In genomic region chr2:45162711-45163110, GRCh38 we compare ENCODE assay signal across 37 cellular contexts.
"Had no signal": no experiment of that assay in that cellular context is flagged by ENCODE, and none has a peak within 500 bp of the region (broad histone marks: within the 10 kb centered on the region; RNA-seq: fewer than 3 reads in every experiment).

No MANE protein-coding gene starts in this region.

- H3K4me3 Mint-ChIP-seq: activated CD4-positive, alpha-beta memory T cell treated with anti-CD3 and anti-CD28 coated beads, Interleukin-2, amount 10 ng/mL, durations not matched to agents 7 days and 5 days; activated CD4-positive, alpha-beta T cell treated with anti-CD3 and anti-CD28 coated beads for 36 hours; activated CD4-positive, alpha-beta T cell treated with anti-CD3 and anti-CD28 coated beads, Interleukin-2, amount 10 ng/mL, durations not matched to agents 7 days and 5 days; activated naive CD4-positive, alpha-beta T cell treated with anti-CD3 and anti-CD28 coated beads for 36 hours; activated naive CD8-positive, alpha-beta T cell treated with anti-CD3 and anti-CD28 coated beads for 36 hours; activated T-cell treated with anti-CD3 and anti-CD28 coated beads, Interleukin-2, amount 50 U/mL, for 4 hours; activated T-cell treated with anti-CD3 and anti-CD28 coated beads, Interleukin-2, amount 50 U/mL, for 72 hours; activated T-helper 1 cell treated with anti-CD3 and anti-CD28 coated beads, Interleukin-12 subunit alpha, Interleukin-12 subunit beta, Interleukin-2, Interleukin-4 antibody, amounts not matched to agents 30 ng/mL and 10 ng/mL and 1 ng/mL, durations not matched to agents 14 hours and 24 hours and 36 hours; activated T-helper 17 cell treated with anti-CD3 and anti-CD28 coated beads, Interleukin-2, amount 50 U/mL, for 72 hours; T-helper 1 cell treated with Interleukin-12 subunit alpha and Interleukin-12 subunit beta and Interleukin-4 antibody, amounts not matched to agents 30 μg/mL and 1 μg/mL, for 36 hours; T-helper 2 cell treated with Interferon-gamma antibody and Interleukin-4, amounts not matched to agents 5 μg/mL and 100 μg/mL, for 36 hours; WTC11 had no signal

- H3K4me1 Mint-ChIP-seq: activated CD4-positive, alpha-beta memory T cell treated with anti-CD3 and anti-CD28 coated beads, Interleukin-2, amount 10 ng/mL, durations not matched to agents 7 days and 5 days; activated CD4-positive, alpha-beta T cell treated with anti-CD3 and anti-CD28 coated beads for 36 hours; activated CD4-positive, alpha-beta T cell treated with anti-CD3 and anti-CD28 coated beads, Interleukin-2, amount 10 ng/mL, durations not matched to agents 7 days and 5 days; activated naive CD8-positive, alpha-beta T cell treated with anti-CD3 and anti-CD28 coated beads for 36 hours; activated T-helper 17 cell treated with anti-CD3 and anti-CD28 coated beads, Interleukin-2, amount 50 U/mL, for 72 hours had no signal

- H3K9me3 ChIP-seq: adrenal gland, body of pancreas, breast epithelium had no signal

- H3K27ac ChIP-seq: adrenal gland, body of pancreas, brain microvascular endothelial cell, breast epithelium, VCaP had no signal

- DNase-seq: activated CD4-positive, alpha-beta memory T cell treated with anti-CD3 and anti-CD28 coated beads, Interleukin-2, amount 10 ng/mL, durations not matched to agents 7 days and 5 days; activated CD4-positive, alpha-beta T cell treated with anti-CD3 and anti-CD28 coated beads for 1 hour; activated CD4-positive, alpha-beta T cell treated with anti-CD3 and anti-CD28 coated beads for 36 hours; activated CD4-positive, alpha-beta T cell treated with anti-CD3 and anti-CD28 coated beads for 48 hours; activated CD4-positive, alpha-beta T cell treated with anti-CD3 and anti-CD28 coated beads, Interleukin-2, amount 10 ng/mL, durations not matched to agents 7 days and 5 days; activated CD4-positive, alpha-beta T cell treated with anti-CD3 and anti-CD28 coated beads, Interleukin-2, amount 50 U/mL, for 48 hours; activated CD4-positive, CD25-positive, alpha-beta regulatory T cell; activated CD8-positive, alpha-beta memory T cell treated with anti-CD3 and anti-CD28 coated beads, Interleukin-2, amount 50 U/mL, for 4 hours; activated effector memory CD4-positive, alpha-beta T cell treated with anti-CD3 and anti-CD28 coated beads, Interleukin-2, amount 50 U/mL, for 16 hours; activated gamma-delta T cell treated with Interleukin-2 at 50 U/mL for 16 hours; activated naive CD4-positive, alpha-beta T cell; activated naive CD4-positive, alpha-beta T cell treated with anti-CD3 and anti-CD28 coated beads for 36 hours; activated naive CD4-positive, alpha-beta T cell treated with anti-CD3 and anti-CD28 coated beads, Interleukin-2, amount 50 U/mL, for 16 hours; activated naive CD8-positive, alpha-beta T cell treated with anti-CD3 and anti-CD28 coated beads for 36 hours; activated T-cell treated with anti-CD3 and anti-CD28 coated beads for 4 hours; activated T-cell treated with anti-CD3 and anti-CD28 coated beads, Interleukin-2, amount 50 U/mL, for 1 hour; activated T-cell treated with anti-CD3 and anti-CD28 coated beads, Interleukin-2, amount 50 U/mL, for 4 hours; activated T-cell treated with anti-CD3 and anti-CD28 coated beads, Interleukin-2, amount 50 U/mL, for 72 hours; adrenal gland; amniotic stem cell; aorta; body of pancreas; brain microvascular endothelial cell; central memory CD4-positive, alpha-beta T cell; SW 1271; T-helper 1 cell; T-helper 2 cell; T-helper 9 cell had no signal

- ATAC-seq: activated CD4-positive, alpha-beta T cell treated with anti-CD3 and anti-CD28 coated beads for 36 hours; activated CD4-positive, CD25-positive, alpha-beta regulatory T cell treated with anti-CD3 and anti-CD28 coated beads, Interleukin-2, amount 50 U/mL, for 24 hours; activated naive CD4-positive, alpha-beta T cell treated with anti-CD3 and anti-CD28 coated beads, Interleukin-2, amount 50 U/mL, for 72 hours; activated T-cell treated with anti-CD3 and anti-CD28 coated beads, Interleukin-2, amount 50 U/mL, for 72 hours; activated T-helper 17 cell treated with anti-CD3 and anti-CD28 coated beads, Interleukin-2, amount 50 U/mL, for 72 hours; body of pancreas; WTC11 had no signal

- H3K4me3 ChIP-seq: adrenal gland, body of pancreas, breast epithelium had no signal

- H3K4me1 ChIP-seq: adrenal gland, breast epithelium had no signal

- H3K27ac Mint-ChIP-seq: activated CD4-positive, alpha-beta memory T cell treated with anti-CD3 and anti-CD28 coated beads, Interleukin-2, amount 10 ng/mL, durations not matched to agents 7 days and 5 days; activated CD4-positive, alpha-beta T cell treated with anti-CD3 and anti-CD28 coated beads for 36 hours; activated CD4-positive, alpha-beta T cell treated with anti-CD3 and anti-CD28 coated beads, Interleukin-2, amount 10 ng/mL, durations not matched to agents 7 days and 5 days; activated naive CD4-positive, alpha-beta T cell treated with anti-CD3 and anti-CD28 coated beads for 36 hours; activated naive CD4-positive, alpha-beta T cell treated with anti-CD3 and anti-CD28 coated beads, Interleukin-2, amount 50 U/mL, for 72 hours; activated naive CD8-positive, alpha-beta T cell treated with anti-CD3 and anti-CD28 coated beads for 36 hours; activated T-cell treated with anti-CD3 and anti-CD28 coated beads, Interleukin-2, amount 50 U/mL, for 72 hours; activated T-helper 1 cell treated with anti-CD3 and anti-CD28 coated beads, Interleukin-12 subunit alpha, Interleukin-12 subunit beta, Interleukin-2, Interleukin-4 antibody, amounts not matched to agents 30 ng/mL and 10 ng/mL and 1 ng/mL, durations not matched to agents 14 hours and 24 hours and 36 hours; activated T-helper 17 cell treated with anti-CD3 and anti-CD28 coated beads, Interleukin-2, amount 50 U/mL, for 72 hours; T-helper 1 cell treated with Interleukin-12 subunit alpha and Interleukin-12 subunit beta and Interleukin-4 antibody, amounts not matched to agents 30 μg/mL and 1 μg/mL, for 36 hours; T-helper 2 cell treated with Interferon-gamma antibody and Interleukin-4, amounts not matched to agents 5 μg/mL and 100 μg/mL, for 36 hours; WTC11 had no signal

- H3K36me3 ChIP-seq: adrenal gland, brain microvascular endothelial cell, breast epithelium had no signal

- H3K9me3 Mint-ChIP-seq: activated CD4-positive, alpha-beta memory T cell treated with anti-CD3 and anti-CD28 coated beads, Interleukin-2, amount 10 ng/mL, durations not matched to agents 7 days and 5 days; activated CD4-positive, alpha-beta T cell treated with anti-CD3 and anti-CD28 coated beads, Interleukin-2, amount 10 ng/mL, durations not matched to agents 7 days and 5 days; activated naive CD4-positive, alpha-beta T cell treated with anti-CD3 and anti-CD28 coated beads for 36 hours; activated naive CD4-positive, alpha-beta T cell treated with anti-CD3 and anti-CD28 coated beads, Interleukin-2, amount 50 U/mL, for 72 hours; activated naive CD8-positive, alpha-beta T cell treated with anti-CD3 and anti-CD28 coated beads for 36 hours; activated T-cell treated with anti-CD3 and anti-CD28 coated beads, Interleukin-2, amount 50 U/mL, for 4 hours; activated T-cell treated with anti-CD3 and anti-CD28 coated beads, Interleukin-2, amount 50 U/mL, for 72 hours; activated T-helper 1 cell treated with anti-CD3 and anti-CD28 coated beads, Interleukin-12 subunit alpha, Interleukin-12 subunit beta, Interleukin-2, Interleukin-4 antibody, amounts not matched to agents 30 ng/mL and 10 ng/mL and 1 ng/mL, durations not matched to agents 14 hours and 24 hours and 36 hours; activated T-helper 17 cell treated with anti-CD3 and anti-CD28 coated beads, Interleukin-2, amount 50 U/mL, for 72 hours; T-helper 1 cell treated with Interleukin-12 subunit alpha and Interleukin-12 subunit beta and Interleukin-4 antibody, amounts not matched to agents 30 μg/mL and 1 μg/mL, for 36 hours; T-helper 2 cell treated with Interferon-gamma antibody and Interleukin-4, amounts not matched to agents 5 μg/mL and 100 μg/mL, for 36 hours; WTC11 had no signal

- H3K36me3 Mint-ChIP-seq: activated naive CD4-positive, alpha-beta T cell treated with anti-CD3 and anti-CD28 coated beads, Interleukin-2, amount 50 U/mL, for 72 hours; activated naive CD8-positive, alpha-beta T cell treated with anti-CD3 and anti-CD28 coated beads for 36 hours; WTC11 had no signal

- H3K27me3 ChIP-seq: body of pancreas, brain microvascular endothelial cell had no signal
